In genomic region chr6:15481892-15482291, GRCh38 we compare ENCODE assay signal across 11 cellular contexts.
DNase-seq lines count a peak whose midpoint lies in the region; ATAC-seq, FAIRE-seq and TF ChIP-seq lines count a peak whose summit lies in the region.
"Had no signal": no experiment of that assay in that cellular context is flagged by ENCODE, and none has a peak within 500 bp of the region (broad histone marks: within the 10 kb centered on the region; RNA-seq: fewer than 3 reads in every experiment).

No MANE protein-coding gene starts in this region.

- POLR2A ChIA-PET in H1 (lab: Charles Lee; ENCODE audit: partially characterized antibody), result no interaction called here

- no peak overlapping the region for H2BK5ac ChIP-seq in H1 (ENCODE audit: low read depth, low read length)

- H3K4me2 ChIP-seq in H1 (ENCODE audit: insufficient read depth in 1 of 2, low read depth in 2 of 2, low read length in 2 of 2), result no peak overlapping the region

- H2BK15ac ChIP-seq in H1 (ENCODE audit: low read length), result no peak overlapping the region

- no peak overlapping the region for H4K8ac ChIP-seq in H1 (ENCODE audit: extremely low read depth, insufficient read depth, low read length)

- no peaks in the 10 kb centered on the region for H3K27me3 Mint-ChIP-seq in activated naive CD4-positive, alpha-beta T cell treated with anti-CD3 and anti-CD28 coated beads for 36 hours (ENCODE audit: low read depth)
- H3K27me3 Mint-ChIP-seq: CD4-positive, CD25-positive, alpha-beta regulatory T cell had no signal

- H3K27ac Mint-ChIP-seq in activated naive CD4-positive, alpha-beta T cell treated with anti-CD3 and anti-CD28 coated beads for 36 hours, result peak overlapping the region; percentile 22
- H3K27ac Mint-ChIP-seq: CD4-positive, CD25-positive, alpha-beta regulatory T cell had no signal

- TF ChIP-seq POLR2A in H1 (IDR thresholded peaks at IDR 0.05; ENCODE audit: control extremely low read depth in 1 of 2, low read depth in 2 of 2, low read length in 2 of 2), result no peak

- no peaks in the 10 kb centered on the region for H3K9me3 Mint-ChIP-seq in activated naive CD4-positive, alpha-beta T cell treated with anti-CD3 and anti-CD28 coated beads for 36 hours

- peaks cover 37 to 60% of the 10 kb centered on the region in 2 experiments for H4K20me1 ChIP-seq in H1 (replicated peaks in 1 of 2; ENCODE audit: control insufficient read depth in 1 of 2, insufficient read depth in 2 of 2, low read length in 2 of 2)

- peaks cover 49% of the 10 kb centered on the region for H3K4me1 Mint-ChIP-seq in activated naive CD4-positive, alpha-beta T cell treated with anti-CD3 and anti-CD28 coated beads for 36 hours (ENCODE audit: low read depth)

- H2AK5ac ChIP-seq in H1 (ENCODE audit: low read depth, low read length), result no peak overlapping the region

- intact Hi-C loops in activated naive CD4-positive, alpha-beta T cell treated with anti-CD3 and anti-CD28 coated beads for 36 hours (cut with micrococcal nuclease), result loop anchor here (2.0 to 10.0 kb wide), 3 partner anchors 229 to 847 kb away; no protein-coding TSS in a partner anchor

- WGBS in H1 (ENCODE audit: extremely low coverage in 1 of 2, insufficient coverage in 1 of 2, insufficient read length in 1 of 2, insufficient replicate concordance in 2 of 2, low coverage in 1 of 2, low lambda C conversion rate in 2 of 2, missing lambda C conversion rate in 1 of 2), 2 experiments, result 80% methylated on average over 5 of the region's 5 CpGs; no CpG with 5 or more reads in 1 of the 2 experiments

- no peak for TF ChIP-seq RAD21 in H1 (IDR thresholded peaks at IDR 0.05 in 1 of 2, conservative IDR thresholded peaks at IDR 0.05 in 1 of 2; ENCODE audit: low read depth in 2 of 2, low read length in 2 of 2)

- no peak overlapping the region for H2BK120ac ChIP-seq in H1 (replicated peaks; ENCODE audit: low read depth, low read length)

- H2BK20ac ChIP-seq in H1 (ENCODE audit: low read length), result no peak overlapping the region

- H3K23ac ChIP-seq in H1 (ENCODE audit: insufficient read length), result no peak overlapping the region

- no peaks in the 10 kb centered on the region for H3K27me3 ChIP-seq in H1 (replicated peaks in 1 of 4; ENCODE audit: control insufficient read depth in 3 of 4, extremely low read depth in 1 of 4, insufficient read depth in 3 of 4, low read length in 3 of 4)
- H3K27me3 ChIP-seq: heart right ventricle, thyroid gland had no signal

- H3K18ac ChIP-seq in H1 (ENCODE audit: extremely low read depth, low read length), result no peak overlapping the region

- no peak overlapping the region for H2AFZ ChIP-seq in H1 (ENCODE audit: low read length)

- no peak overlapping the region for H3K9ac ChIP-seq in H1 (replicated peaks in 1 of 4; ENCODE audit: extremely low read depth in 1 of 4, low read depth in 3 of 4, low read length in 3 of 4)

- peaks cover 2% of the 10 kb centered on the region; the same call in 1 of the 2 replicates for H3K79me1 ChIP-seq in H1 (ENCODE audit: low read depth, low read length)

- H3K4me3 Mint-ChIP-seq in activated naive CD4-positive, alpha-beta T cell treated with anti-CD3 and anti-CD28 coated beads for 36 hours, result no peak overlapping the region

- DNase-seq in activated naive CD4-positive, alpha-beta T cell treated with anti-CD3 and anti-CD28 coated beads for 36 hours, result peak; percentile 69
- DNase-seq in activated naive CD4-positive, alpha-beta T cell (lab: John Stamatoyannopoulos, UW), result no peak
- DNase-seq in NCI-H69 (lab: John Stamatoyannopoulos, UW) (peak; percentile 18), H1 (ENCODE audit: low read depth in 1 of 2, low spot score in 2 of 2) (no peak), medulla oblongata (ENCODE audit: extremely low spot score) (no peak)
- DNase-seq in stimulated activated CD4-positive, alpha-beta T cell treated with anti-CD3 and anti-CD28 coated beads, TNF-alpha, amount 100 ng/mL, for 48 hours (ENCODE audit: low read depth in 3 of 3), result peak in 2 of 3 donors; percentile 11 to 21
- DNase-seq: heart right ventricle, thyroid gland had no signal

- H3K36me3 ChIP-seq in H1 (ENCODE audit: control insufficient read depth in 2 of 4, insufficient read depth in 4 of 4, low read length in 3 of 4), result peaks cover 0 to 11% (median 3%) of the 10 kb centered on the region in 4 experiments; a peak in 5 of 8 replicates
- H3K36me3 ChIP-seq: thyroid gland had no signal

- no peak overlapping the region for H3K4me3 ChIP-seq in H1 (ENCODE audit: extremely low read depth in 1 of 4, insufficient read depth in 2 of 4, low read depth in 3 of 4, low read length in 4 of 4)
- H3K4me3 ChIP-seq: heart right ventricle, thyroid gland had no signal

- H3K4me1 ChIP-seq in H1 (replicated peaks in 1 of 4; ENCODE audit: control insufficient read depth in 3 of 4, insufficient read depth in 4 of 4, low read length in 3 of 4), result peaks cover 0 to 34% (median 10%) of the 10 kb centered on the region in 4 experiments; a peak in 4 of 7 replicates

- peaks cover 2% of the 10 kb centered on the region; the same call in 1 of the 2 replicates for H3K23me2 ChIP-seq in H1 (ENCODE audit: low read depth, low read length)

- CTCF ChIA-PET in activated naive CD4-positive, alpha-beta T cell treated with anti-CD3 and anti-CD28 coated beads for 36 hours (lab: Charles Lee), result interaction anchor here (0.7 to 1.2 kb wide), 2 partner anchors 9 to 287 kb away, joined by 3 read pairs; no protein-coding TSS in a partner anchor
- CTCF ChIA-PET in H1 (lab: Charles Lee; ENCODE audit: partially characterized antibody), result interaction anchor here (1.0 kb wide), 2 partner anchors 14 to 88 kb away, joined by 3 read pairs; no protein-coding TSS in a partner anchor

- H3K4ac ChIP-seq in H1 (replicated peaks; ENCODE audit: insufficient read length, low read depth, low read length), result no peak overlapping the region

- no peaks in the 10 kb centered on the region for H3K9me3 ChIP-seq in H1 (ENCODE audit: insufficient read depth in 2 of 2, low read depth in 1 of 2, low read length in 1 of 2)
- H3K9me3 ChIP-seq: heart right ventricle, thyroid gland had no signal

- FAIRE-seq in H1 (lab: Jason Lieb, UNC), result peak; percentile 28

- no peak overlapping the region for H3K27ac ChIP-seq in H1 (ENCODE audit: low read depth, low read length)
- H3K27ac ChIP-seq: heart right ventricle, thyroid gland had no signal

- no peak overlapping the region for H4K91ac ChIP-seq in H1 (replicated peaks; ENCODE audit: insufficient read length, low read length)

- no peak overlapping the region for H3K14ac ChIP-seq in H1 (ENCODE audit: insufficient read length)

- TF ChIP-seq EP300 in H1 (IDR thresholded peaks at IDR 0.05; ENCODE audit: borderline replicate concordance in 1 of 2, low read depth in 2 of 2, low read length in 2 of 2), result no peak

- H2BK12ac ChIP-seq in H1 (ENCODE audit: low read depth, low read length), result no peak overlapping the region

- H3K56ac ChIP-seq in H1 (replicated peaks; ENCODE audit: insufficient read length, low read depth, low read length), result no peak overlapping the region

- ATAC-seq in HG03442 (IDR thresholded peaks at IDR 0.05; ENCODE audit: unreplicated experiment), result no peak
- ATAC-seq in GM18870 (IDR thresholded peaks at IDR 0.05; ENCODE audit: unreplicated experiment), result no peak

- H4K5ac ChIP-seq in H1 (ENCODE audit: insufficient read length, low read depth, low read length), result no peak overlapping the region

- TF ChIP-seq CTCF in H1 (IDR thresholded peaks at IDR 0.05; ENCODE audit: control extremely low read depth in 1 of 3, insufficient read depth in 1 of 3, low read depth in 1 of 3, low read length in 3 of 3), result no peak

- H3K36me3 Mint-ChIP-seq in activated naive CD4-positive, alpha-beta T cell treated with anti-CD3 and anti-CD28 coated beads for 36 hours (ENCODE audit: low read depth), result peaks cover 5% of the 10 kb centered on the region

- H3K79me2 ChIP-seq in H1 (ENCODE audit: control insufficient read depth in 1 of 2, insufficient read depth in 2 of 2, low read length in 2 of 2), result peaks cover 10 to 100% of the 10 kb centered on the region in 2 experiments; a peak in 3 of 4 replicates

TF ChIP-seq in H1, 55 proteins besides CTCF, POLR2A, EP300 and RAD21:
- no peak for TF ChIP-seq ATF2 (IDR thresholded peaks at IDR 0.05; ENCODE audit: low read length)

Comparison
In these comparisons a context has a peak if more than half of its experiments do, and no peak if none do; other contexts are left out.
1. DNase-seq: peak in activated naive CD4-positive, alpha-beta T cell treated with anti-CD3 and anti-CD28 coated beads for 36 hours (single experiment), NCI-H69 (single experiment) and stimulated activated CD4-positive, alpha-beta T cell treated with anti-CD3 and anti-CD28 coated beads, TNF-alpha, amount 100 ng/mL, for 48 hours (2 of 3); none in activated naive CD4-positive, alpha-beta T cell (0 of 4), H1 (0 of 2) and medulla oblongata (single experiment).